1 cellular context compared by ENCODE assay signal in genomic region chr4:70687821-70688794, GRCh38.
TF ChIP-seq lines count a peak whose summit lies in the region.

A gene with protein sequence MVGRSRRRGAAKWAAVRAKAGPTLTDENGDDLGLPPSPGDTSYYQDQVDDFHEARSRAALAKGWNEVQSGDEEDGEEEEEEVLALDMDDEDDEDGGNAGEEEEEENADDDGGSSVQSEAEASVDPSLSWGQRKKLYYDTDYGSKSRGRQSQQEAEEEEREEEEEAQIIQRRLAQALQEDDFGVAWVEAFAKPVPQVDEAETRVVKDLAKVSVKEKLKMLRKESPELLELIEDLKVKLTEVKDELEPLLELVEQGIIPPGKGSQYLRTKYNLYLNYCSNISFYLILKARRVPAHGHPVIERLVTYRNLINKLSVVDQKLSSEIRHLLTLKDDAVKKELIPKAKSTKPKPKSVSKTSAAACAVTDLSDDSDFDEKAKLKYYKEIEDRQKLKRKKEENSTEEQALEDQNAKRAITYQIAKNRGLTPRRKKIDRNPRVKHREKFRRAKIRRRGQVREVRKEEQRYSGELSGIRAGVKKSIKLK (plus strand): TSS chr4:70688532. CDS start chr4:70688678, 146 bp downstream.

TF ChIP-seq in HepG2, 621 proteins besides CTCF, POLR2A, EP300 and RAD21 (continued from another document and continues in another):
- peak; percentile 54 for TF ChIP-seq ZNF781 (CRISPR knock-in tag; IDR thresholded peaks at IDR 0.05; ENCODE audit: borderline replicate concordance, not compliant biosample characterization)
- 0 out of 2 replicates have a peak, but pooled peaks have one; percentile 64 for TF ChIP-seq RCOR2 (CRISPR knock-in tag; IDR thresholded peaks at IDR 0.05)
- TF ChIP-seq, protein P1, sequence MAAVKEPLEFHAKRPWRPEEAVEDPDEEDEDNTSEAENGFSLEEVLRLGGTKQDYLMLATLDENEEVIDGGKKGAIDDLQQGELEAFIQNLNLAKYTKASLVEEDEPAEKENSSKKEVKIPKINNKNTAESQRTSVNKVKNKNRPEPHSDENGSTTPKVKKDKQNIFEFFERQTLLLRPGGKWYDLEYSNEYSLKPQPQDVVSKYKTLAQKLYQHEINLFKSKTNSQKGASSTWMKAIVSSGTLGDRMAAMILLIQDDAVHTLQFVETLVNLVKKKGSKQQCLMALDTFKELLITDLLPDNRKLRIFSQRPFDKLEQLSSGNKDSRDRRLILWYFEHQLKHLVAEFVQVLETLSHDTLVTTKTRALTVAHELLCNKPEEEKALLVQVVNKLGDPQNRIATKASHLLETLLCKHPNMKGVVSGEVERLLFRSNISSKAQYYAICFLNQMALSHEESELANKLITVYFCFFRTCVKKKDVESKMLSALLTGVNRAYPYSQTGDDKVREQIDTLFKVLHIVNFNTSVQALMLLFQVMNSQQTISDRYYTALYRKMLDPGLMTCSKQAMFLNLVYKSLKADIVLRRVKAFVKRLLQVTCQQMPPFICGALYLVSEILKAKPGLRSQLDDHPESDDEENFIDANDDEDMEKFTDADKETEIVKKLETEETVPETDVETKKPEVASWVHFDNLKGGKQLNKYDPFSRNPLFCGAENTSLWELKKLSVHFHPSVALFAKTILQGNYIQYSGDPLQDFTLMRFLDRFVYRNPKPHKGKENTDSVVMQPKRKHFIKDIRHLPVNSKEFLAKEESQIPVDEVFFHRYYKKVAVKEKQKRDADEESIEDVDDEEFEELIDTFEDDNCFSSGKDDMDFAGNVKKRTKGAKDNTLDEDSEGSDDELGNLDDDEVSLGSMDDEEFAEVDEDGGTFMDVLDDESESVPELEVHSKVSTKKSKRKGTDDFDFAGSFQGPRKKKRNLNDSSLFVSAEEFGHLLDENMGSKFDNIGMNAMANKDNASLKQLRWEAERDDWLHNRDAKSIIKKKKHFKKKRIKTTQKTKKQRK (IDR thresholded peaks at IDR 0.05; ENCODE audit: low read length) = no peak
- 0 out of 2 replicates have a peak, but pooled peaks have one; percentile 42 for TF ChIP-seq ZNF629 (CRISPR knock-in tag; conservative IDR thresholded peaks at IDR 0.05)
- TF ChIP-seq, protein P2, sequence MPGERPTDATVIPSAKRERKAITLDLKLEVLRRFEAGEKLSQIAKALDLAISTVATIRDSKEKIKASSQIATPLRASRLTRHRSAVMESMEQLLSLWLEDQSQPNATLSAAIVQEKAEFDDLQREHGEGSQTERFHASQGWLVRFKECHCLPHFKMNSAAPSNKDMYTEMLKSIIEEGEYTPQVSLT (CRISPR knock-in tag; IDR thresholded peaks at IDR 0.05; ENCODE audit: borderline replicate concordance, low read depth) = no peak
- TF ChIP-seq KDM1A (CRISPR knock-in tag; IDR thresholded peaks at IDR 0.05) = no peak
- peak; percentile 14; the same call in 1 of the 2 replicates for TF ChIP-seq HOXD1 (CRISPR knock-in tag; IDR thresholded peaks at IDR 0.05)
- peak; percentile 43; the same call in 1 of the 2 replicates for TF ChIP-seq TOPORS (CRISPR knock-in tag; IDR thresholded peaks at IDR 0.05)
- TF ChIP-seq KDM5B (CRISPR knock-in tag; IDR thresholded peaks at IDR 0.05; ENCODE audit: borderline replicate concordance) = no peak; the same call in 1 of the 2 replicates
- TF ChIP-seq, protein P3, sequence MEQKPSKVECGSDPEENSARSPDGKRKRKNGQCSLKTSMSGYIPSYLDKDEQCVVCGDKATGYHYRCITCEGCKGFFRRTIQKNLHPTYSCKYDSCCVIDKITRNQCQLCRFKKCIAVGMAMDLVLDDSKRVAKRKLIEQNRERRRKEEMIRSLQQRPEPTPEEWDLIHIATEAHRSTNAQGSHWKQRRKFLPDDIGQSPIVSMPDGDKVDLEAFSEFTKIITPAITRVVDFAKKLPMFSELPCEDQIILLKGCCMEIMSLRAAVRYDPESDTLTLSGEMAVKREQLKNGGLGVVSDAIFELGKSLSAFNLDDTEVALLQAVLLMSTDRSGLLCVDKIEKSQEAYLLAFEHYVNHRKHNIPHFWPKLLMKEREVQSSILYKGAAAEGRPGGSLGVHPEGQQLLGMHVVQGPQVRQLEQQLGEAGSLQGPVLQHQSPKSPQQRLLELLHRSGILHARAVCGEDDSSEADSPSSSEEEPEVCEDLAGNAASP (CRISPR knock-in tag; IDR thresholded peaks at IDR 0.05; ENCODE audit: borderline replicate concordance) = peak; percentile 71
- 0 out of 2 replicates have a peak, but pooled peaks have one; percentile 29 for TF ChIP-seq JUNB (CRISPR knock-in tag; IDR thresholded peaks at IDR 0.05; ENCODE audit: borderline replicate concordance)
- no peak for TF ChIP-seq TIGD3 (CRISPR knock-in tag; IDR thresholded peaks at IDR 0.05; ENCODE audit: borderline replicate concordance)
- TF ChIP-seq ZNF276 (CRISPR knock-in tag; IDR thresholded peaks at IDR 0.05; ENCODE audit: low read depth) = no peak
- TF ChIP-seq HMG20B (CRISPR knock-in tag; conservative IDR thresholded peaks at IDR 0.05) = no peak; the same call in 1 of the 2 replicates
- 0 out of 2 replicates have a peak, but pooled peaks have one; percentile 19 for TF ChIP-seq ZNF234 (CRISPR knock-in tag; conservative IDR thresholded peaks at IDR 0.05)
- TF ChIP-seq, protein P4, sequence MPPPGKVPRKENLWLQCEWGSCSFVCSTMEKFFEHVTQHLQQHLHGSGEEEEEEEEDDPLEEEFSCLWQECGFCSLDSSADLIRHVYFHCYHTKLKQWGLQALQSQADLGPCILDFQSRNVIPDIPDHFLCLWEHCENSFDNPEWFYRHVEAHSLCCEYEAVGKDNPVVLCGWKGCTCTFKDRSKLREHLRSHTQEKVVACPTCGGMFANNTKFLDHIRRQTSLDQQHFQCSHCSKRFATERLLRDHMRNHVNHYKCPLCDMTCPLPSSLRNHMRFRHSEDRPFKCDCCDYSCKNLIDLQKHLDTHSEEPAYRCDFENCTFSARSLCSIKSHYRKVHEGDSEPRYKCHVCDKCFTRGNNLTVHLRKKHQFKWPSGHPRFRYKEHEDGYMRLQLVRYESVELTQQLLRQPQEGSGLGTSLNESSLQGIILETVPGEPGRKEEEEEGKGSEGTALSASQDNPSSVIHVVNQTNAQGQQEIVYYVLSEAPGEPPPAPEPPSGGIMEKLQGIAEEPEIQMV (CRISPR knock-in tag; IDR thresholded peaks at IDR 0.05; ENCODE audit: low read depth) = peak; percentile 85
- TF ChIP-seq CENPX (CRISPR knock-in tag; IDR thresholded peaks at IDR 0.05) = no peak
- no peak for TF ChIP-seq ZUFSP (CRISPR knock-in tag; IDR thresholded peaks at IDR 0.05; ENCODE audit: borderline replicate concordance)
- TF ChIP-seq, protein P5, sequence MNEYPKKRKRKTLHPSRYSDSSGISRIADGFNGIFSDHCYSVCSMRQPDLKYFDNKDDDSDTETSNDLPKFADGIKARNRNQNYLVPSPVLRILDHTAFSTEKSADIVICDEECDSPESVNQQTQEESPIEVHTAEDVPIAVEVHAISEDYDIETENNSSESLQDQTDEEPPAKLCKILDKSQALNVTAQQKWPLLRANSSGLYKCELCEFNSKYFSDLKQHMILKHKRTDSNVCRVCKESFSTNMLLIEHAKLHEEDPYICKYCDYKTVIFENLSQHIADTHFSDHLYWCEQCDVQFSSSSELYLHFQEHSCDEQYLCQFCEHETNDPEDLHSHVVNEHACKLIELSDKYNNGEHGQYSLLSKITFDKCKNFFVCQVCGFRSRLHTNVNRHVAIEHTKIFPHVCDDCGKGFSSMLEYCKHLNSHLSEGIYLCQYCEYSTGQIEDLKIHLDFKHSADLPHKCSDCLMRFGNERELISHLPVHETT (CRISPR knock-in tag; conservative IDR thresholded peaks at IDR 0.05) = peak; percentile 99
- no peak for TF ChIP-seq MBD4 (IDR thresholded peaks at IDR 0.05; ENCODE audit: borderline replicate concordance, low read length)
- peak; percentile 96 for TF ChIP-seq KMT2A (CRISPR knock-in tag; IDR thresholded peaks at IDR 0.05)
- peak; percentile 77; the same call in 1 of the 2 replicates for TF ChIP-seq TBX2 (CRISPR knock-in tag; IDR thresholded peaks at IDR 0.05; ENCODE audit: borderline replicate concordance)
- TF ChIP-seq TAF1 (CRISPR knock-in tag; IDR thresholded peaks at IDR 0.05) = peak; percentile 79
- TF ChIP-seq DZIP1 (CRISPR knock-in tag; IDR thresholded peaks at IDR 0.05) = no peak
- TF ChIP-seq PBX3 (CRISPR knock-in tag; IDR thresholded peaks at IDR 0.05; ENCODE audit: borderline replicate concordance) = no peak; the same call in 1 of the 2 replicates
- TF ChIP-seq ZNF891 (CRISPR knock-in tag; IDR thresholded peaks at IDR 0.05) = peak; percentile 60
- TF ChIP-seq ZNF598 (CRISPR knock-in tag; IDR thresholded peaks at IDR 0.05; ENCODE audit: borderline replicate concordance) = peak; percentile 72
- no peak for TF ChIP-seq DBP (CRISPR knock-in tag; IDR thresholded peaks at IDR 0.05; ENCODE audit: not compliant biosample characterization)
- TF ChIP-seq, protein P6, sequence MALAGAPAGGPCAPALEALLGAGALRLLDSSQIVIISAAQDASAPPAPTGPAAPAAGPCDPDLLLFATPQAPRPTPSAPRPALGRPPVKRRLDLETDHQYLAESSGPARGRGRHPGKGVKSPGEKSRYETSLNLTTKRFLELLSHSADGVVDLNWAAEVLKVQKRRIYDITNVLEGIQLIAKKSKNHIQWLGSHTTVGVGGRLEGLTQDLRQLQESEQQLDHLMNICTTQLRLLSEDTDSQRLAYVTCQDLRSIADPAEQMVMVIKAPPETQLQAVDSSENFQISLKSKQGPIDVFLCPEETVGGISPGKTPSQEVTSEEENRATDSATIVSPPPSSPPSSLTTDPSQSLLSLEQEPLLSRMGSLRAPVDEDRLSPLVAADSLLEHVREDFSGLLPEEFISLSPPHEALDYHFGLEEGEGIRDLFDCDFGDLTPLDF (CRISPR knock-in tag; IDR thresholded peaks at IDR 0.05) = 0 out of 2 replicates have a peak, but pooled peaks have one; percentile 57
- no peak for TF ChIP-seq TCF7L2 (IDR thresholded peaks at IDR 0.05; ENCODE audit: low read depth, low read length)
- TF ChIP-seq ZBTB7B (CRISPR knock-in tag; IDR thresholded peaks at IDR 0.05) = peak; percentile 84
- 0 out of 2 replicates have a peak, but pooled peaks have one; percentile 72 for TF ChIP-seq SETDB1 (CRISPR knock-in tag; IDR thresholded peaks at IDR 0.05; ENCODE audit: borderline replicate concordance)
- peak; percentile 99 for TF ChIP-seq PHF20 (CRISPR knock-in tag; IDR thresholded peaks at IDR 0.05)
